ENCODE assay signal across 1 cellular context in the genomic region with DNA sequence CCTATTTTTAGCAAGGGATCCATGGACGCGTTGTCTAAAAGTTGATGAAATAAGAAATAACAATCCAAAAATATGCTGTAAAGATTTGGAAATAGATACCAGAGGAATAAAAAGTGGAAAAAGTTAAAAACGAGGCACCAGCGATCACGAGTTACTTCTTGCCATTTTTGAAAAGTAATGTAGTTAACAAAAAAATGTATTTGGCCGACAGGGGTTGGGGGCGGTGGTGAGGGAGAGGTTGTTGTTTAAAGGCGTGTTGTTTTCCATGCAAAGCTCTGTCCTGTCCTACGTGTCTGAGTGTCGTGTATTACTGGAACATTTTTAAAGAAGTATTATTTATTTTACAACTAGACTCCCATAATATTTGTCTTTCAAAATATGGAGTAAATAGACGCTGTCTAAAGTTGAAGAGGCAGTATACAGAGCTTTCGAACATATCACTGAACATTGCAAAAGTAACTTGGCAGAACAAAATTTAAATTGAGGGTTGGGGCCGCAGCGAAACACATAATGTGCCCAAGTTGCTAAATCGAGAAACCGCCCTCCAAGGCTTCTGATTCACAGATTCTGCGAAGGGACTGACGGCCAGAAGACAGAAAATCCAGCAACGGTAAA.
TF ChIP-seq lines count a peak whose summit lies in the region.

No MANE protein-coding gene starts in this region.

TF ChIP-seq in GM12878, 131 proteins besides CTCF, POLR2A, EP300 and RAD21:
- no peak for TF ChIP-seq TCF7 (IDR thresholded peaks at IDR 0.05; ENCODE audit: borderline replicate concordance)
- TF ChIP-seq CHD4 (IDR thresholded peaks at IDR 0.05) = no peak
- TF ChIP-seq EZH2 (IDR thresholded peaks at IDR 0.05; ENCODE audit: borderline replicate concordance, control insufficient read depth, low read depth, low read length) = no peak
- no peak for TF ChIP-seq TAF1 (IDR thresholded peaks at IDR 0.05; ENCODE audit: borderline replicate concordance, low read depth, low read length)
- TF ChIP-seq, protein P1, sequence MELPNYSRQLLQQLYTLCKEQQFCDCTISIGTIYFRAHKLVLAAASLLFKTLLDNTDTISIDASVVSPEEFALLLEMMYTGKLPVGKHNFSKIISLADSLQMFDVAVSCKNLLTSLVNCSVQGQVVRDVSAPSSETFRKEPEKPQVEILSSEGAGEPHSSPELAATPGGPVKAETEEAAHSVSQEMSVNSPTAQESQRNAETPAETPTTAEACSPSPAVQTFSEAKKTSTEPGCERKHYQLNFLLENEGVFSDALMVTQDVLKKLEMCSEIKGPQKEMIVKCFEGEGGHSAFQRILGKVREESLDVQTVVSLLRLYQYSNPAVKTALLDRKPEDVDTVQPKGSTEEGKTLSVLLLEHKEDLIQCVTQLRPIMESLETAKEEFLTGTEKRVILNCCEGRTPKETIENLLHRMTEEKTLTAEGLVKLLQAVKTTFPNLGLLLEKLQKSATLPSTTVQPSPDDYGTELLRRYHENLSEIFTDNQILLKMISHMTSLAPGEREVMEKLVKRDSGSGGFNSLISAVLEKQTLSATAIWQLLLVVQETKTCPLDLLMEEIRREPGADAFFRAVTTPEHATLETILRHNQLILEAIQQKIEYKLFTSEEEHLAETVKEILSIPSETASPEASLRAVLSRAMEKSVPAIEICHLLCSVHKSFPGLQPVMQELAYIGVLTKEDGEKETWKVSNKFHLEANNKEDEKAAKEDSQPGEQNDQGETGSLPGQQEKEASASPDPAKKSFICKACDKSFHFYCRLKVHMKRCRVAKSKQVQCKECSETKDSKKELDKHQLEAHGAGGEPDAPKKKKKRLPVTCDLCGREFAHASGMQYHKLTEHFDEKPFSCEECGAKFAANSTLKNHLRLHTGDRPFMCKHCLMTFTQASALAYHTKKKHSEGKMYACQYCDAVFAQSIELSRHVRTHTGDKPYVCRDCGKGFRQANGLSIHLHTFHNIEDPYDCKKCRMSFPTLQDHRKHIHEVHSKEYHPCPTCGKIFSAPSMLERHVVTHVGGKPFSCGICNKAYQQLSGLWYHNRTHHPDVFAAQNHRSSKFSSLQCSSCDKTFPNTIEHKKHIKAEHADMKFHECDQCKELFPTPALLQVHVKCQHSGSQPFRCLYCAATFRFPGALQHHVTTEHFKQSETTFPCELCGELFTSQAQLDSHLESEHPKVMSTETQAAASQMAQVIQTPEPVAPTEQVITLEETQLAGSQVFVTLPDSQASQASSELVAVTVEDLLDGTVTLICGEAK (IDR thresholded peaks at IDR 0.05; ENCODE audit: borderline replicate concordance) = 0 out of 2 replicates have a peak, but pooled peaks have one; percentile 40
- TF ChIP-seq SP1 (IDR thresholded peaks at IDR 0.05; ENCODE audit: low read depth, low read length) = no peak
- no peak for TF ChIP-seq SREBF1 (IDR thresholded peaks at IDR 0.05; ENCODE audit: low read length)
- no peak for TF ChIP-seq IKZF1 (conservative IDR thresholded peaks at IDR 0.05)
TF ChIP-seq in GM12878: peak in this region for 1.
